Comparison of ENCODE assay signal across 28 cellular contexts in the genomic region with DNA sequence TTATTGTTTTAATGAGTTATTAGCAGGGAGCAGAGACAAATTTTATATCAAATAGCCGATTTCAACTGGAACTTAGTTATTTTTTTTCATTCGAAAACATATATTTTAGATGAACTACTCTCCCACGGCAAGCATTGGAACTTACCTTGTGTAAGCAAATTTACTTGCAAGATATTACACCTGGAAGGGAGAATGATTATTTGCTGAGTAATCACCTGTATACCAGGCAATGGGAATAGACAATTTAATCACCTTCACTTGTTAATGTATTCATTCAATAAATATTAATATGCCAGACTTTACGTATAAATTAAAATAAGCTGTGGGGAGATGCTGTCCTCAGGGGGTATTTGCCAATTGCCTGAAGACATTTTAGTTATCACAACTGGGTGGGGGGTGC.
"Had no signal": no experiment of that assay in that cellular context is flagged by ENCODE, and none has a peak within 500 bp of the region (broad histone marks: within the 10 kb centered on the region; RNA-seq: fewer than 3 reads in every experiment).

No MANE protein-coding gene starts in this region.

- ATAC-seq: effector memory CD8-positive, alpha-beta T cell; esophagus mucosa; foreskin keratinocyte; gastrocnemius medialis; gastroesophageal sphincter; heart left ventricle; heart right ventricle had no signal

- DNase-seq: colonic mucosa; cortex of kidney; dermis blood vessel endothelial cell; dorsolateral prefrontal cortex; effector CD4-positive, alpha-beta T cell; effector CD8-positive, alpha-beta T cell; effector memory CD4-positive, alpha-beta T cell; effector memory CD8-positive, alpha-beta T cell; endodermal cell; erythroblast; esophagus squamous epithelium; foreskin fibroblast; foreskin keratinocyte; foreskin melanocyte; gastrocnemius medialis; glutamatergic neuron; head of caudate nucleus; heart left ventricle; heart right ventricle had no signal

- FAIRE-seq: colon, endometrium, endothelial cell of umbilical vein, frontal cortex had no signal

- H3K4me3 ChIP-seq: colonic mucosa, coronary artery, dorsolateral prefrontal cortex, esophagus muscularis mucosa, esophagus squamous epithelium, gastrocnemius medialis, gastroesophageal sphincter, heart left ventricle, heart right ventricle had no signal

- H3K36me3 ChIP-seq: colonic mucosa, esophagus muscularis mucosa, esophagus squamous epithelium, gastrocnemius medialis, gastroesophageal sphincter, heart left ventricle, heart right ventricle had no signal

- H3K27me3 ChIP-seq: colonic mucosa, dorsolateral prefrontal cortex, esophagus muscularis mucosa, esophagus squamous epithelium, foreskin keratinocyte, gastrocnemius medialis, gastroesophageal sphincter, heart left ventricle, heart right ventricle had no signal

- H3K9me3 ChIP-seq: colonic mucosa, esophagus muscularis mucosa, esophagus squamous epithelium, gastrocnemius medialis, gastroesophageal sphincter, heart left ventricle, heart right ventricle had no signal

- H3K4me1 ChIP-seq: colonic mucosa, esophagus muscularis mucosa, esophagus squamous epithelium, foreskin keratinocyte, gastrocnemius medialis, gastroesophageal sphincter, heart left ventricle, heart right ventricle had no signal

- H3K27ac ChIP-seq: colonic mucosa, coronary artery, dorsolateral prefrontal cortex, epithelial cell of prostate, esophagus muscularis mucosa, esophagus squamous epithelium, foreskin keratinocyte, gastrocnemius medialis, gastroesophageal sphincter, heart left ventricle, heart right ventricle had no signal
